ENCODE assay signal across 20 cellular contexts in genomic region chr6:18551228-18551627, GRCh38.
DNase-seq lines count a peak whose midpoint lies in the region; ATAC-seq and TF ChIP-seq lines count a peak whose summit lies in the region.
"Had no signal": no experiment of that assay in that cellular context is flagged by ENCODE, and none has a peak within 500 bp of the region (broad histone marks: within the 10 kb centered on the region; RNA-seq: fewer than 3 reads in every experiment).

No MANE protein-coding gene starts in this region.

- no peak overlapping the region for H2AFZ ChIP-seq in osteoblast (ENCODE audit: low read length)
- H2AFZ ChIP-seq: GM23338, hepatocyte had no signal

- H3K9me3 ChIP-seq in osteoblast (ENCODE audit: low read depth, low read length), result no peaks in the 10 kb centered on the region

- H3K27me3 ChIP-seq in osteoblast (ENCODE audit: insufficient read depth, low read length), result no peaks in the 10 kb centered on the region
- H3K27me3 ChIP-seq: hepatocyte had no signal

- no peak overlapping the region for H3K4me2 ChIP-seq in osteoblast (ENCODE audit: insufficient read depth, low read length)
- H3K4me2 ChIP-seq: GM23338, hepatocyte had no signal

- peaks cover 3% of the 10 kb centered on the region for H3K4me1 ChIP-seq in osteoblast (ENCODE audit: insufficient read depth, low read length)

- H3K27ac ChIP-seq in epithelial cell of prostate (no peak overlapping the region), osteoblast (ENCODE audit: low read depth, low read length) (no peak overlapping the region)
- H3K27ac ChIP-seq: hepatocyte had no signal

- no peaks in the 10 kb centered on the region for H3K36me3 ChIP-seq in osteoblast (ENCODE audit: insufficient read depth, low read length)

- no peaks in the 10 kb centered on the region for H3K79me2 ChIP-seq in osteoblast (ENCODE audit: insufficient read depth, low read length)
- H3K79me2 ChIP-seq: hepatocyte had no signal

- peak; percentile 38 for DNase-seq in EL
- peak; percentile 1 for DNase-seq in RKO (ENCODE audit: low spot score)
- DNase-seq in epithelial cell of prostate (ENCODE audit: low read depth, low spot score), result peak; percentile 22
- DNase-seq in osteoblast (ENCODE audit: insufficient read length, low spot score, missing footprints), result peak; percentile 73
- no peak for DNase-seq in superior temporal gyrus (ENCODE audit: extremely low spot score)
- no peak for DNase-seq in SIG-M5 treated with dmso at 0.1 percent for 504 hours (lab: John Stamatoyannopoulos, UW; ENCODE audit: unreplicated experiment)
- DNase-seq in kidney glomerular epithelial cell (lab: John Stamatoyannopoulos, UW), result no peak
- DNase-seq: anterior cingulate cortex; CD4-positive, CD25-positive, alpha-beta regulatory T cell; effector memory CD4-positive, alpha-beta T cell; Kasumi-1; left ventricle myocardium superior; natural killer cell; NCI-H2029 treated with DMSO at 0.1 percent for 48 hours; right cardiac atrium; RPMI8226; stimulated activated CD4-positive, alpha-beta T cell treated with anti-CD3 and anti-CD28 coated beads, Interleukin-4, amount 100 ng/mL, for 1 hour had no signal

- H4K20me1 ChIP-seq in osteoblast (ENCODE audit: insufficient read depth, low read length), result no peaks in the 10 kb centered on the region

- ATAC-seq in GM19463 (IDR thresholded peaks at IDR 0.05; ENCODE audit: unreplicated experiment), result no peak
- ATAC-seq: GM23338, left ventricle myocardium superior, natural killer cell, right cardiac atrium had no signal

- TF ChIP-seq CTCF in osteoblast (IDR thresholded peaks at IDR 0.05; ENCODE audit: extremely low read depth, low read depth, low read length), result no peak

- no peak overlapping the region for H3K4me3 ChIP-seq in osteoblast (ENCODE audit: insufficient read depth, low read length)
- H3K4me3 ChIP-seq: GM23338, hepatocyte had no signal

Comparison
In these comparisons a context has a peak if more than half of its experiments do, and no peak if none do; other contexts are left out.
1. DNase-seq: peak in EL (single experiment), RKO (single experiment), epithelial cell of prostate (single experiment) and osteoblast (single experiment); none in superior temporal gyrus (single experiment), SIG-M5 treated with dmso at 0.1 percent for 504 hours (single experiment) and kidney glomerular epithelial cell (single experiment).